In genomic region chr19:47227347-47228167, GRCh38 we compare ENCODE assay signal across 8 cellular contexts. TPM values are rescaled to one million over a fixed set of nuclear protein-coding genes. Genes with fewer than 3 reads are reported as not detected.
DNase-seq lines count a peak whose midpoint lies in the region; ATAC-seq and TF ChIP-seq lines count a peak whose summit lies in the region.

No MANE protein-coding gene starts in this region.

- peak overlapping the region; percentile 90 to 99 (median 96) for H3K27ac ChIP-seq in body of pancreas

- H3K4me3 ChIP-seq in body of pancreas (no peak overlapping the region), iPS-11a (ENCODE audit: low read depth, low read length) (peak overlapping the region; percentile 40), retinal pigment epithelial cell (ENCODE audit: low read length) (peak overlapping the region; percentile 48)

- TF ChIP-seq CTCF in body of pancreas (IDR thresholded peaks at IDR 0.05) (no peak), retinal pigment epithelial cell (conservative IDR thresholded peaks at IDR 0.05; ENCODE audit: low read depth, low read length) (no peak)

- H3K36me3 ChIP-seq in body of pancreas (replicated peaks in 1 of 2; ENCODE audit: insufficient read depth in 1 of 2, low read depth in 2 of 2): no peaks in the 10 kb centered on the region

- H3K4me1 ChIP-seq in body of pancreas: peaks cover 56% of the 10 kb centered on the region

- intact Hi-C loops in body of pancreas (cut with DNase I): no loop called here

- no peaks in the 10 kb centered on the region for H3K27me3 ChIP-seq in body of pancreas

- DNase-seq in Daoy (ENCODE audit: low read depth): peak; percentile 94
- peak; percentile 87 for DNase-seq in HT-29 (ENCODE audit: low spot score)
- peak; percentile 78 to 90 (median 84) for DNase-seq in body of pancreas
- DNase-seq in retinal pigment epithelial cell (ENCODE audit: low read depth): no peak
- DNase-seq in NCI-H1436 treated with DMSO at 0.1 percent for 48 hours (lab: John Stamatoyannopoulos, UW): no peak

- TF ChIP-seq POLR2A in Raji (IDR thresholded peaks at IDR 0.05; ENCODE audit: insufficient read depth, low read depth, low read length) (peak; percentile 37; the same call in 1 of the 2 replicates), body of pancreas (IDR thresholded peaks at IDR 0.05) (peak; percentile 20 to 51 (median 45))

- WGBS in body of pancreas, 2 donors: 5 to 12% methylated on average over 17 to 27 of the region's 27 CpGs

- H3K9me3 ChIP-seq in body of pancreas: no peaks in the 10 kb centered on the region

- ATAC-seq in body of pancreas (peak; percentile 17), GM21723 (IDR thresholded peaks at IDR 0.05; ENCODE audit: unreplicated experiment) (no peak)

RNA-seq across cellular contexts. Expression of gene BBC3, which starts 3.4 kb away (rescaled TPM):
- 0.86 and 2.2 TPM in 2 replicates for total RNA-seq in Daoy (2014; rRNA removed; shearing (Covaris generic))
- 51.0 and 56.4 TPM in 2 replicates for total RNA-seq in HT-29 (2014; rRNA removed; shearing (Covaris generic))
- 10 to 100 TPM in 1 of 2 donors, 1 to 10 TPM in 1; 1.3 to 11.4 TPM for total RNA-seq in body of pancreas

RNA-seq across cellular contexts. Expression of gene CCDC9, which starts 28.8 kb away (rescaled TPM):
- total RNA-seq in Daoy (2014; rRNA removed; shearing (Covaris generic)): 8.0 and 8.6 TPM in 2 replicates
- total RNA-seq in HT-29 (2014; rRNA removed; shearing (Covaris generic)): 19.8 and 34.8 TPM in 2 replicates
- total RNA-seq in body of pancreas: 10 to 100 TPM; 51.1 to 55.7 TPM

RNA-seq across cellular contexts. Expression of gene INAFM1, which starts 47.1 kb away (rescaled TPM):
- total RNA-seq in Daoy (2014; rRNA removed; shearing (Covaris generic)): 3.5 and 6.0 TPM in 2 replicates
- 20.2 and 22.0 TPM in 2 replicates for total RNA-seq in HT-29 (2014; rRNA removed; shearing (Covaris generic))
- total RNA-seq in body of pancreas: 10 to 100 TPM in 1 of 2 donors, 1 to 10 TPM in 1; 9.1 to 10.2 TPM

Comparison
In these comparisons a context has a peak if more than half of its experiments do, and no peak if none do; other contexts are left out.
1. DNase-seq: peak in Daoy (single experiment), HT-29 (single experiment) and body of pancreas (4 of 4); none in retinal pigment epithelial cell (single experiment) and NCI-H1436 treated with DMSO at 0.1 percent for 48 hours (single experiment).
2. H3K4me3 ChIP-seq: peak in iPS-11a (single experiment) and retinal pigment epithelial cell (single experiment); none in body of pancreas (0 of 2).